In genomic region chr20:22942742-22943141, GRCh38 we compare ENCODE assay signal across 25 cellular contexts.
"Had no signal": no experiment of that assay in that cellular context is flagged by ENCODE, and none has a peak within 500 bp of the region (broad histone marks: within the 10 kb centered on the region; RNA-seq: fewer than 3 reads in every experiment).

No MANE protein-coding gene starts in this region.

- H2AFZ ChIP-seq: neural progenitor cell, parathyroid adenoma had no signal

- H3K27ac ChIP-seq: neural progenitor cell, ovary, parathyroid adenoma, psoas muscle, sigmoid colon, stomach, thoracic aorta, thyroid gland, tibial nerve, upper lobe of left lung, vagina had no signal

- DNase-seq: naive thymus-derived CD4-positive, alpha-beta T cell; natural killer cell; occipital lobe; ovary; posterior cingulate gyrus; psoas muscle; right cardiac atrium; sigmoid colon; small intestine; stimulated activated CD4-positive, alpha-beta T cell treated with anti-CD3 and anti-CD28 coated beads, Interleukin-15, amount 100 ng/mL, for 24 hours; stimulated activated CD4-positive, alpha-beta T cell treated with anti-CD3 and anti-CD28 coated beads, Interleukin-2, amount 100 ng/mL, for 24 hours; stimulated activated CD4-positive, alpha-beta T cell treated with anti-CD3 and anti-CD28 coated beads, Interleukin-2, amount 100 ng/mL, for 48 hours; stimulated activated CD4-positive, alpha-beta T cell treated with anti-CD3 and anti-CD28 coated beads, Interleukin-4, amount 100 ng/mL, for 24 hours; stimulated activated naive B cell treated with anti-CD40 and anti-IgM and Interleukin-4, amounts not matched to agents 10 μg/mL and 1 μg/mL and 100 μg/mL, for 72 hours; stimulated activated naive CD4-positive, alpha-beta T cell treated with Interleukin-2 at 50 U/mL for 16 hours; stomach; thyroid gland had no signal

- H3K27me3 ChIP-seq: neural progenitor cell, ovary, sigmoid colon, stomach, thyroid gland, tibial nerve, upper lobe of left lung, vagina had no signal

- H3K4me3 ChIP-seq: neural progenitor cell, ovary, psoas muscle, sigmoid colon, stomach, thoracic aorta, thyroid gland, tibial nerve, upper lobe of left lung, vagina had no signal

- H3K36me3 ChIP-seq: neural progenitor cell, ovary, sigmoid colon, stomach, thoracic aorta, thyroid gland, tibial nerve, upper lobe of left lung, vagina had no signal

- H3K4me1 ChIP-seq: parathyroid adenoma, psoas muscle, sigmoid colon, stomach, thyroid gland, tibial nerve had no signal

- H3K9me3 ChIP-seq: ovary, psoas muscle, sigmoid colon, stomach, thoracic aorta, thyroid gland, upper lobe of left lung, vagina had no signal

- H3K9ac ChIP-seq: neural progenitor cell, parathyroid adenoma had no signal

- ATAC-seq: naive thymus-derived CD4-positive, alpha-beta T cell; natural killer cell; psoas muscle; right cardiac atrium; stimulated activated effector memory CD8-positive, alpha-beta T cell treated with anti-CD3 and anti-CD28 coated beads, Interleukin-12 subunit alpha, Interleukin-12 subunit beta, amount 100 ng/mL, for 72 hours; stimulated activated naive B cell treated with anti-CD40 and anti-IgM and Interleukin-4, amounts not matched to agents 10 μg/mL and 1 μg/mL and 100 μg/mL, for 72 hours had no signal

- H3K79me2 ChIP-seq: parathyroid adenoma had no signal

- H3K4me2 ChIP-seq: neural progenitor cell had no signal

- FAIRE-seq: small intestine, urothelium cell line had no signal
